8 cellular contexts compared by ENCODE assay signal in the genomic region with DNA sequence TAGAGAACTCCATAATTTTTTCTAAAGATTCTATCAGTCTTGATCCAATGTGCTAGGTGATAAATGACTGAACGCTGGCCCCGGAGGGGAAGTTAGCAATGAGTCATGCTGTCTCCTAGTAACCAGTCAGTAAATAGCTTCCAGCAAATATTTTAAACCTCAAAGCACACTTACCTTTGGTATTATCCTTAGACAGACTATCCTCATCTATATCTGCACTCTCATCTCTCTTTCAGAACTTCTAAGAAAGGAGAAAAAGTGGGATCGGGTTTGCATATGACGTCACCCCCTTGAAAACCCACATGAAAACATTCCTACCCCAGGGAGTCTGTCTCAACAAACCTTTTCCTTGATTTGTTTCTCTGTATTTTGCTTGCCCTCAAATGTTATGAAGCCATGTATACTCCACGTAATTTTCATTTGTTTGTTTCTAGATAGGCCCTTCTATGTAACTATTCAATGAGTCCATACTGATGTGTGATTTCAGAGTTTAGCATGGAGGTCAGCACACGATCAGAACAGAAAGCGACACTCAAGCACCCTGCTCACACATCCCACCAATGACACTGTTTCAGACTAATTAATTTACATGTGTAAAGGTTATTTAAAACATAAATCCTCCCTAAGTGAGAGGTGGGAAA.
DNase-seq lines count a peak whose midpoint lies in the region; ATAC-seq and TF ChIP-seq lines count a peak whose summit lies in the region.

No MANE protein-coding gene starts in this region.

- ATAC-seq in HG02678 (IDR thresholded peaks at IDR 0.05; ENCODE audit: unreplicated experiment): peak; percentile 72

- H3K4me3 ChIP-seq in tibial artery: no peak overlapping the region

- TF ChIP-seq CTCF in tibial artery (IDR thresholded peaks at IDR 0.05): no peak

- intact Hi-C loops in tibial artery (cut with DNase I; ENCODE audit: low total_unique reads): no loop called here

- H3K4me1 ChIP-seq in tibial artery: peaks cover 0 to 30% (median 7%) of the 10 kb centered on the region in 4 donors

- H3K27ac ChIP-seq in tibial artery: peak overlapping the region; percentile 64 to 75

- no peaks in the 10 kb centered on the region for H3K9me3 ChIP-seq in tibial artery

- H3K27me3 ChIP-seq in tibial artery: no peaks in the 10 kb centered on the region

- H3K36me3 ChIP-seq in tibial artery: no peaks in the 10 kb centered on the region

- peak in 2 of 3 donors; percentile 16 to 23 for DNase-seq in stimulated activated CD4-positive, alpha-beta T cell treated with anti-CD3 and anti-CD28 coated beads, Interleukin-12 subunit alpha, Interleukin-12 subunit beta, amount 100 ng/mL, for 48 hours (ENCODE audit: low read depth in 2 of 3, low spot score in 1 of 3)
- no peak for DNase-seq in stimulated activated CD4-positive, alpha-beta T cell treated with anti-CD3 and anti-CD28 coated beads, Interleukin-12 subunit alpha, Interleukin-12 subunit beta, amount 100 ng/mL, for 4 hours
- peak; percentile 48 for DNase-seq in NCI-H146 treated with DMSO at 0.1 percent for 48 hours (lab: John Stamatoyannopoulos, UW; ENCODE audit: unreplicated experiment)
- DNase-seq in amniotic epithelial cell (ENCODE audit: low read depth): peak; percentile 90
- DNase-seq in kidney tubule cell (ENCODE audit: low spot score): peak; percentile 92
- peak; percentile 66 to 71 for DNase-seq in tibial artery
- no peak for DNase-seq in midbrain (lab: John Stamatoyannopoulos, UW)

Comparison
In these comparisons a context has a peak if more than half of its experiments do, and no peak if none do; other contexts are left out.
1. DNase-seq: peak in stimulated activated CD4-positive, alpha-beta T cell treated with anti-CD3 and anti-CD28 coated beads, Interleukin-12 subunit alpha, Interleukin-12 subunit beta, amount 100 ng/mL, for 48 hours (2 of 3), NCI-H146 treated with DMSO at 0.1 percent for 48 hours (single experiment), amniotic epithelial cell (single experiment), kidney tubule cell (single experiment) and tibial artery (2 of 2); none in stimulated activated CD4-positive, alpha-beta T cell treated with anti-CD3 and anti-CD28 coated beads, Interleukin-12 subunit alpha, Interleukin-12 subunit beta, amount 100 ng/mL, for 4 hours (single experiment) and midbrain (single experiment).